Comparison of ENCODE assay signal across 9 cellular contexts in the genomic region with DNA sequence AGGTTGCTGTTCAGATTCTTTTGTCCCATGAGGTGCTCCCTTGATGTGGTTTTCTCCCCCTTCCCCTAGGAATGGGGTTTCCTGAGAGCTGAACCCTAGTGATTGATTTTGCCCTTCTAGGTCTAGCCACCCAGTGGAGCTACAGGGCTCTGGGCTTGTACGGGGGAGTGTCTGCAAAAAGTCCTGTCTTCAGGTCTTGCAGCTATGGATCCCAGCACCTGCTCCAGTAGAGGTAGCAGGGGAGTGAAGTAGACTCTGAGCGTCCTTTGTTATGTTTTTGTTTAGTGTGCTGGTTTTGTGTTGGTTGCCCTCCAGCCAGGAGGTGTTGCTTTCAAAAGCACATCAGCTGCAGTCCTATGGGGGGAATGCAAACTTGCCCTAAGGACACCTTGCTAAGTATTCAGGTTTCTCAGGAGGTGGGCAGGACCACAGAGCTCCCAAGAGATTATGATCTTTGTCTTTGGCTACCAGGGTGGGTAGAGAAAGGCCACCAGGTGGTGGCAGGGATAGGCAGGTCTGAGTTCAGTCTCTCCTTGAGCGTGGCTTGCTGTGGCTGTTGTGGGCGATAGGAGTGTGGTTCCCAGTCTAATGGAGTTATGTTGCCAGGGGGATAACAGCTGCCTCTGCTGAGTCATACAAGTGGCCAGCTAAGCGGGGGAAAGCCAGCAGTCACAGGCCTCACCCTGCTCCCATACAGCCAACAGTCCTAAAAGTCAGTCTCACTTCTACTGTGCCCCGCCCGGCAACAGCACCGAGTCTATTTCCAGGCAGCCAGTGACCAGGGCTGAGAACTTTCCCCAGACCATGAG.
DNase-seq lines count a peak whose midpoint lies in the region; ATAC-seq and TF ChIP-seq lines count a peak whose summit lies in the region.
"Had no signal": no experiment of that assay in that cellular context is flagged by ENCODE, and none has a peak within 500 bp of the region (broad histone marks: within the 10 kb centered on the region; RNA-seq: fewer than 3 reads in every experiment).

No MANE protein-coding gene starts in this region.

- TF ChIP-seq POLR2A in Peyer's patch (IDR thresholded peaks at IDR 0.05), result no peak

- H3K4me3 ChIP-seq in epithelial cell of esophagus (ENCODE audit: low read length) (no peak overlapping the region), retinal pigment epithelial cell (ENCODE audit: low read length) (no peak overlapping the region), Peyer's patch (no peak overlapping the region)

- H3K9me3 Mint-ChIP-seq in activated T-cell treated with anti-CD3 and anti-CD28 coated beads, Interleukin-2, amount 50 U/mL, for 4 hours, result no peaks in the 10 kb centered on the region

- ATAC-seq in activated T-cell treated with anti-CD3 and anti-CD28 coated beads, Interleukin-2, amount 50 U/mL, for 4 hours, result no peak
- no peak for ATAC-seq in GM21526 (IDR thresholded peaks at IDR 0.05; ENCODE audit: low FRiP score, unreplicated experiment)

- H3K27ac ChIP-seq in Peyer's patch, result no peak overlapping the region

- H3K4me1 Mint-ChIP-seq in activated T-cell treated with anti-CD3 and anti-CD28 coated beads, Interleukin-2, amount 50 U/mL, for 4 hours (ENCODE audit: low read depth), result no peaks in the 10 kb centered on the region

- H3K36me3 ChIP-seq in Peyer's patch, result no peaks in the 10 kb centered on the region

- peaks cover 2% of the 10 kb centered on the region for H3K36me3 Mint-ChIP-seq in activated T-cell treated with anti-CD3 and anti-CD28 coated beads, Interleukin-2, amount 50 U/mL, for 4 hours (ENCODE audit: insufficient read depth)

- H3K4me3 Mint-ChIP-seq in activated T-cell treated with anti-CD3 and anti-CD28 coated beads, Interleukin-2, amount 50 U/mL, for 4 hours, result no peak overlapping the region

- H3K27me3 ChIP-seq in Peyer's patch, result no peaks in the 10 kb centered on the region

- peaks cover 36% of the 10 kb centered on the region for H3K27me3 Mint-ChIP-seq in activated T-cell treated with anti-CD3 and anti-CD28 coated beads, Interleukin-2, amount 50 U/mL, for 4 hours (ENCODE audit: low read depth)

- no peak for TF ChIP-seq CTCF in epithelial cell of esophagus (IDR thresholded peaks at IDR 0.05; ENCODE audit: insufficient read depth, low read depth, low read length, missing control alignments)
- TF ChIP-seq CTCF in retinal pigment epithelial cell (conservative IDR thresholded peaks at IDR 0.05; ENCODE audit: low read depth, low read length), result peak; percentile 11
- TF ChIP-seq CTCF in Peyer's patch (IDR thresholded peaks at IDR 0.05), result no peak

- no peaks in the 10 kb centered on the region for H3K4me1 ChIP-seq in Peyer's patch

- no peaks in the 10 kb centered on the region for H3K9me3 ChIP-seq in Peyer's patch

- DNase-seq in GOT3 (lab: John Stamatoyannopoulos, UW) (peak; percentile 37), NOMO-1 treated with dmso at 0.1 percent for 144 hours (lab: John Stamatoyannopoulos, UW; ENCODE audit: unreplicated experiment) (peak; percentile 22), epithelial cell of esophagus (ENCODE audit: low read depth) (peak; percentile 72), retinal pigment epithelial cell (ENCODE audit: low read depth) (peak; percentile 43), Peyer's patch (no peak), NCI-H2029 (lab: John Stamatoyannopoulos, UW) (no peak)
- DNase-seq in activated T-cell treated with anti-CD3 and anti-CD28 coated beads, Interleukin-2, amount 50 U/mL, for 4 hours, result no peak
- DNase-seq: activated CD4-positive, CD25-positive, alpha-beta regulatory T cell had no signal

Comparison
In these comparisons a context has a peak if more than half of its experiments do, and no peak if none do; other contexts are left out.
1. DNase-seq: peak in GOT3 (single experiment), NOMO-1 treated with dmso at 0.1 percent for 144 hours (single experiment), epithelial cell of esophagus (single experiment) and retinal pigment epithelial cell (single experiment); none in activated T-cell treated with anti-CD3 and anti-CD28 coated beads, Interleukin-2, amount 50 U/mL, for 4 hours (single experiment), Peyer's patch (0 of 3) and NCI-H2029 (single experiment).